20 cellular contexts compared by ENCODE assay signal in the genomic region with DNA sequence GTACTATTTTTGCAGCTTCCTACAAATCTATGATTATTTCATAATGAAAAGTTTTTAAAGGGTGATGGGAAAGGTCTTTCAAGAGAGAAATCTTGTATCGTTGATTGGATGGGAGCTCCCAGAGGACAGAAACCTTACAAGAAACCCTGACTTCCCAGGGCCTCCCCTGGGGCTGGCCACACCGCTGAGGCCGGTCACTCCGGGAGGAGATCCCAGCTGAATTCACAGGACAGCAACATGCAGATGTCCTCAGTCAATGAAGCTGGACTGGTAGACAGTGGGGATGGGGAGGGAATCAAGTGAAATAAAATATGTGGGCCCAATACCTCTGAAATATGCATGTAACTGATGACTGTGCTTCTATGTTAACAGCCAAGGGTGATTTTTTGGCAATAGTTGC.
A peak's percentile ranks its signal among the peaks of the same experiment; 100 is the strongest.
DNase-seq lines count a peak whose midpoint lies in the region; ATAC-seq and TF ChIP-seq lines count a peak whose summit lies in the region.
"Had no signal": no experiment of that assay in that cellular context is flagged by ENCODE, and none has a peak within 500 bp of the region (broad histone marks: within the 10 kb centered on the region; RNA-seq: fewer than 3 reads in every experiment).

No MANE protein-coding gene starts in this region.

- H3K4me1 ChIP-seq in right atrium auricular region: no peaks in the 10 kb centered on the region
- H3K4me1 ChIP-seq: A549 had no signal

- no peak for TF ChIP-seq CTCF in right atrium auricular region (IDR thresholded peaks at IDR 0.05)

- no peaks in the 10 kb centered on the region for H3K36me3 ChIP-seq in right atrium auricular region

- no peaks in the 10 kb centered on the region for H3K27me3 ChIP-seq in right atrium auricular region

- DNase-seq in Right ventricle myocardium superior: peak; percentile 52
- DNase-seq in right atrium auricular region (ENCODE audit: low spot score): no peak
- DNase-seq in left cardiac atrium: no peak
- DNase-seq in mesenteric fat pad (ENCODE audit: low spot score): peak; percentile 74
- no peak for DNase-seq in activated naive CD4-positive, alpha-beta T cell treated with Interleukin-2 at 50 U/mL for 16 hours
- DNase-seq in NCI-H2171 (lab: John Stamatoyannopoulos, UW): no peak
- DNase-seq: 8988T; ACHN; AML-193; C1 segment of cervical spinal cord; Calu3; CD4-positive, alpha-beta memory T cell; COR-L47; DMS53; DMS79 treated with DMSO at 0.1 percent for 48 hours; GF-D8; H7; HCEC 1CT had no signal

- H3K27ac ChIP-seq in right atrium auricular region: no peak overlapping the region
- H3K27ac ChIP-seq: A549 had no signal

- H3K4me3 ChIP-seq in right atrium auricular region: no peak overlapping the region
- H3K4me3 ChIP-seq: A549 had no signal

- no peaks in the 10 kb centered on the region for H3K9me3 ChIP-seq in right atrium auricular region
- H3K9me3 ChIP-seq: A549 had no signal

- ATAC-seq in Right ventricle myocardium superior (ENCODE audit: poor library complexity) (peak; percentile 36), left cardiac atrium (peak; percentile 27 to 46), HG03280 (IDR thresholded peaks at IDR 0.05; ENCODE audit: unreplicated experiment) (no peak)

- intact Hi-C loops in Right ventricle myocardium superior (cut with DNase I): no loop called here
- intact Hi-C loops in left cardiac atrium (cut with DNase I): no loop called here

Comparison
In these comparisons a context has a peak if more than half of its experiments do, and no peak if none do; other contexts are left out.
1. DNase-seq: peak in Right ventricle myocardium superior (single experiment) and mesenteric fat pad (single experiment); none in right atrium auricular region (single experiment), left cardiac atrium (single experiment), activated naive CD4-positive, alpha-beta T cell treated with Interleukin-2 at 50 U/mL for 16 hours (single experiment) and NCI-H2171 (single experiment).